In genomic region chr19:6731822-6732221, GRCh38 we compare ENCODE assay signal across 3 cellular contexts.
TF ChIP-seq lines count a peak whose summit lies in the region.

No MANE protein-coding gene starts in this region.

TF ChIP-seq in SK-N-SH, 30 proteins besides CTCF, POLR2A, EP300 and RAD21:
- TF ChIP-seq SIN3A (IDR thresholded peaks at IDR 0.05; ENCODE audit: borderline replicate concordance, low read depth, low read length) = no peak

TF ChIP-seq in SK-N-SH treated with all-trans-retinoic acid at 6 μM for 48 hours, 23 proteins besides CTCF, POLR2A, EP300 and RAD21:
- TF ChIP-seq SNAI2 (CRISPR knock-in tag; IDR thresholded peaks at IDR 0.05) (no peak), ARNTL (CRISPR knock-in tag; IDR thresholded peaks at IDR 0.05; ENCODE audit: borderline replicate concordance, low read depth) (no peak), ISL1 (CRISPR knock-in tag; IDR thresholded peaks at IDR 0.05) (no peak), TSHZ2 (CRISPR knock-in tag; IDR thresholded peaks at IDR 0.05) (no peak), RARB (CRISPR knock-in tag; IDR thresholded peaks at IDR 0.05) (no peak), CSDC2 (CRISPR knock-in tag; IDR thresholded peaks at IDR 0.05) (no peak)

TF ChIP-seq in K562, 482 proteins besides CTCF, POLR2A, EP300 and RAD21:
- TF ChIP-seq ZBTB33 (CRISPR knock-in tag; IDR thresholded peaks at IDR 0.05) (peak; percentile 88), TFAP4 (CRISPR knock-in tag; IDR thresholded peaks at IDR 0.05; ENCODE audit: borderline replicate concordance) (no peak)
